ENCODE assay signal across 8 cellular contexts in genomic region chr17:3668279-3669084, GRCh38. TPM values are rescaled to one million over a fixed set of nuclear protein-coding genes. Genes with fewer than 3 reads are reported as not detected.
DNase-seq lines count a peak whose midpoint lies in the region; ATAC-seq and TF ChIP-seq lines count a peak whose summit lies in the region.

EMC6 (plus strand) TSS chr17:3668812; CDS start chr17:3669147, 335 bp downstream.
A gene with protein sequence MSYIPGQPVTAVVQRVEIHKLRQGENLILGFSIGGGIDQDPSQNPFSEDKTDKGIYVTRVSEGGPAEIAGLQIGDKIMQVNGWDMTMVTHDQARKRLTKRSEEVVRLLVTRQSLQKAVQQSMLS (minus strand): TSS chr17:3668578. CDS start chr17:3668526, 52 bp downstream.

- ATAC-seq in HG02884 (IDR thresholded peaks at IDR 0.05; ENCODE audit: unreplicated experiment), result peak; percentile 85
- peak; percentile 96 for ATAC-seq in T-helper 17 cell

- H3K27me3 Mint-ChIP-seq in T-helper 17 cell (no peaks in the 10 kb centered on the region), progenitor cell of endocrine pancreas (no peaks in the 10 kb centered on the region)

- peak within 1 kb of the TSS; percentile 100 for H3K27ac ChIP-seq in left ventricle myocardium inferior (replicated peaks)

- DNase-seq in GM13977 (ENCODE audit: low spot score) (peak; percentile 100), NCI-H1694 treated with DMSO at 0.1 percent for 48 hours (lab: John Stamatoyannopoulos, UW) (peak; percentile 97), T-helper 17 cell (peak; percentile 99 to 100 (median 99)), amygdala (lab: John Stamatoyannopoulos, UW) (peak; percentile 85 to 99 (median 97)), left ventricle myocardium inferior (peak; percentile 99), progenitor cell of endocrine pancreas (ENCODE audit: low spot score, unreplicated experiment) (peak; percentile 100), ureter (ENCODE audit: low spot score) (peak; percentile 99)

- no peaks in the 10 kb centered on the region for H3K9me3 Mint-ChIP-seq in progenitor cell of endocrine pancreas (ENCODE audit: low read depth)

- H3K4me1 Mint-ChIP-seq in T-helper 17 cell, result peaks cover 16% of the 10 kb centered on the region
- peaks cover 17% of the 10 kb centered on the region for H3K4me1 Mint-ChIP-seq in progenitor cell of endocrine pancreas (ENCODE audit: low read depth)

- H3K27me3 ChIP-seq in left ventricle myocardium inferior (ENCODE audit: low read depth), result no peaks in the 10 kb centered on the region

- peak within 1 kb of the TSS; percentile 83 for H3K27ac Mint-ChIP-seq in T-helper 17 cell
- H3K27ac Mint-ChIP-seq in progenitor cell of endocrine pancreas, result peak within 1 kb of the TSS; percentile 98

- in situ Hi-C loops in GM13977 (cut with MboI; ENCODE audit: low pct_unique_long_range_greater_than_20kb, low sequenced_read_pairs, unreplicated experiment), result loop anchor here (25.0 kb wide), 1 partner anchor 631 kb away; no protein-coding TSS in a partner anchor

- intact Hi-C loops in left ventricle myocardium inferior (cut with micrococcal nuclease), result no loop called here

- peaks cover 16% of the 10 kb centered on the region for H3K36me3 ChIP-seq in left ventricle myocardium inferior

- H3K36me3 Mint-ChIP-seq in T-helper 17 cell (ENCODE audit: low read depth) (no peaks in the 10 kb centered on the region), progenitor cell of endocrine pancreas (ENCODE audit: insufficient read depth) (peaks cover 5% of the 10 kb centered on the region)

- no peak for TF ChIP-seq CTCF in GM13977 (IDR thresholded peaks at IDR 0.05; ENCODE audit: extremely low read depth, insufficient read depth, missing control alignments)
- TF ChIP-seq CTCF in left ventricle myocardium inferior (IDR thresholded peaks at IDR 0.05; ENCODE audit: borderline replicate concordance), result no peak
- TF ChIP-seq CTCF in progenitor cell of endocrine pancreas (IDR thresholded peaks at IDR 0.05; ENCODE audit: unreplicated experiment), result no peak

- H3K4me3 Mint-ChIP-seq in T-helper 17 cell (peak within 1 kb of the TSS; percentile 93), progenitor cell of endocrine pancreas (ENCODE audit: low read depth) (peak within 1 kb of the TSS; percentile 96)

- no peaks in the 10 kb centered on the region for H3K9me3 ChIP-seq in T-helper 17 cell (ENCODE audit: control insufficient read depth, low read length, poor library complexity, severe bottlenecking)
- H3K9me3 ChIP-seq in left ventricle myocardium inferior (replicated peaks), result no peaks in the 10 kb centered on the region

- peaks cover 63% of the 10 kb centered on the region for H3K4me1 ChIP-seq in left ventricle myocardium inferior

- peak within 1 kb of the TSS; percentile 89 for H3K4me3 ChIP-seq in left ventricle myocardium inferior

RNA-seq across cellular contexts. Expression of gene EMC6, which starts in this region (rescaled TPM):
- 10 to 100 TPM; 23.0 to 28.7 TPM for total RNA-seq in T-helper 17 cell
- 57.0 TPM for total RNA-seq in left ventricle myocardium inferior
- 40.0 and 42.8 TPM in 2 replicates for total RNA-seq in progenitor cell of endocrine pancreas
- total RNA-seq in ureter, result 24.3 TPM

RNA-seq across cellular contexts. Expression of the second gene that starts in this region (rescaled TPM):
- total RNA-seq in T-helper 17 cell, result 10 to 100 TPM in 1 of 2 donors, 1 to 10 TPM in 1; 9.1 to 32.9 TPM
- total RNA-seq in left ventricle myocardium inferior, result 165 TPM
- 81.3 and 93.8 TPM in 2 replicates for total RNA-seq in progenitor cell of endocrine pancreas
- 152 TPM for total RNA-seq in ureter

Comparison
In these comparisons a context has a peak if more than half of its experiments do, and no peak if none do; other contexts are left out.
1. Peak in every context shown above with its lines: DNase-seq, ATAC-seq, H3K4me3 ChIP-seq and H3K27ac ChIP-seq.